ENCODE assay signal across 22 cellular contexts in the genomic region with DNA sequence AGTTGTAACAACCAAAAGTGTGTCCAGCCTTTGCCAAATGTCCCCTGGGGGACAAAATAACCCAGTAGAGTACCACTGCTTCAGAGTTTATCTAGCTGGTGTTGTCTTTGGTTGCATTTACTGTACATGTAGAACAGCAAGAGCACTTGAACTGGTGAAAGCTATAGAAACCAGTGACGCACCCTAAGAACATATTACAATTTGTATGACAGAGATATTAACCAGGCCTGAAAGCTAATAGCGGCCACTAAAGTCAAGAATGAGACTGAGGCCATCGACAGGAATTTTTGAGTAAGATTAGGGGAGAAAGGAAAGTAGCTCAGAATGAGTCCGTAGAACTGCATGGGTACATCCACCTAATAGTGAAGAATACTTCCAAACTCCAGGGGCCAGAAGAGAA.
"Had no signal": no experiment of that assay in that cellular context is flagged by ENCODE, and none has a peak within 500 bp of the region (broad histone marks: within the 10 kb centered on the region; RNA-seq: fewer than 3 reads in every experiment).

No MANE protein-coding gene starts in this region.

- H3K4me3 ChIP-seq: coronary artery, esophagus squamous epithelium, gastroesophageal sphincter, heart left ventricle, hepatocyte, left ventricle myocardium inferior, lower lobe of right lung had no signal

- H3K9me3 ChIP-seq: esophagus squamous epithelium, gastroesophageal sphincter, lower lobe of right lung had no signal

- H3K27me3 ChIP-seq: dorsolateral prefrontal cortex, esophagus squamous epithelium, gastroesophageal sphincter, heart left ventricle, hepatocyte had no signal

- H3K4me1 Mint-ChIP-seq: immature natural killer cell; naive thymus-derived CD4-positive, alpha-beta T cell had no signal

- H3K27ac Mint-ChIP-seq: immature natural killer cell; naive thymus-derived CD4-positive, alpha-beta T cell had no signal

- H3K4me3 Mint-ChIP-seq: immature natural killer cell; naive thymus-derived CD4-positive, alpha-beta T cell had no signal

- H3K36me3 ChIP-seq: esophagus squamous epithelium, gastroesophageal sphincter, heart left ventricle, left ventricle myocardium inferior, lower lobe of right lung had no signal

- H3K4me1 ChIP-seq: esophagus squamous epithelium, foreskin keratinocyte, gastroesophageal sphincter, heart left ventricle, left ventricle myocardium inferior, lower lobe of right lung had no signal

- H3K27ac ChIP-seq: coronary artery, dorsolateral prefrontal cortex, esophagus squamous epithelium, foreskin keratinocyte, gastroesophageal sphincter, heart left ventricle, hepatocyte, left ventricle myocardium inferior, lower lobe of right lung had no signal

- DNase-seq: dermis blood vessel endothelial cell; dorsolateral prefrontal cortex; effector CD4-positive, alpha-beta T cell; effector memory CD4-positive, alpha-beta T cell; esophagus squamous epithelium; foreskin keratinocyte; glutamatergic neuron; heart left ventricle; hypothalamus; immature natural killer cell; islet precursor cell; kidney; kidney glomerular epithelial cell; left colon; left ventricle myocardium inferior; lower lobe of right lung; mesenchymal stem cell; midbrain; naive thymus-derived CD4-positive, alpha-beta T cell had no signal
